ENCODE assay signal across 17 cellular contexts in the genomic region with DNA sequence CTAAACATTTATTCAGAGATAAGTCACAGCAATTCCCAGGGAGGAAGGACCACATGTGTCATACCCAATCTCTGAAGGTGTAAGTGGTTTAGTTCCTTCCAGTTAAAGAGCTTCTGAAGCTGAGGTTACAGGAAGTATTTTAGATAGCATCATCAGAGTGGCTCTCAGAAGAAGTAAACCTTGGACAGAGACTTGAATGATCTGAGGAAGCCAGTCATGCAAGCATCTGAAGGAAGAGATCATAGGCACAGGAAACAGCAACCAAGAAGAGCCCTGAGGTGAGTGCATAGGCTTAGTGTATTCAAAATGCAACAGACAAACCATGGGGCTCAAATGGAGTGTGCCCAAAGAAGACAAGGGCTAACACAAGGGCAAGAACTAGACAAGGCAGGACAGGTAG.
DNase-seq lines count a peak whose midpoint lies in the region; TF ChIP-seq lines count a peak whose summit lies in the region.
"Had no signal": no experiment of that assay in that cellular context is flagged by ENCODE, and none has a peak within 500 bp of the region (broad histone marks: within the 10 kb centered on the region; RNA-seq: fewer than 3 reads in every experiment).

No MANE protein-coding gene starts in this region.

- intact Hi-C loops in CD4-positive, alpha-beta memory T cell (cut with micrococcal nuclease): no loop called here
- intact Hi-C loops in prostate gland (cut with DNase I): no loop called here

- peaks cover 15% of the 10 kb centered on the region for H3K4me1 Mint-ChIP-seq in activated CD4-positive, alpha-beta T cell treated with anti-CD3 and anti-CD28 coated beads, Interleukin-2, amount 10 ng/mL, durations not matched to agents 7 days and 5 days
- peaks cover 11 to 15% (median 13%) of the 10 kb centered on the region in 4 donors for H3K4me1 Mint-ChIP-seq in CD4-positive, alpha-beta memory T cell
- H3K4me1 Mint-ChIP-seq: IgD-negative memory B cell had no signal

- POLR2A ChIA-PET in activated CD4-positive, alpha-beta T cell treated with anti-CD3 and anti-CD28 coated beads, Interleukin-2, amount 10 ng/mL, durations not matched to agents 7 days and 5 days (lab: Charles Lee): no interaction called here
- POLR2A ChIA-PET in CD4-positive, alpha-beta memory T cell (lab: Charles Lee; ENCODE audit: partially characterized antibody): no interaction called here

- no peaks in the 10 kb centered on the region for H3K4me1 ChIP-seq in CD4-positive, alpha-beta memory T cell (ENCODE audit: insufficient read depth, low read length)
- H3K4me1 ChIP-seq in prostate gland (replicated peaks): no peaks in the 10 kb centered on the region
- H3K4me1 ChIP-seq: Caco-2 had no signal

- H3K27me3 ChIP-seq in CD4-positive, alpha-beta memory T cell (ENCODE audit: insufficient read depth, low read length): no peaks in the 10 kb centered on the region
- H3K27me3 ChIP-seq in prostate gland (replicated peaks; ENCODE audit: insufficient read depth): no peaks in the 10 kb centered on the region

- no peaks in the 10 kb centered on the region for H3K9me3 Mint-ChIP-seq in activated CD4-positive, alpha-beta T cell treated with anti-CD3 and anti-CD28 coated beads, Interleukin-2, amount 10 ng/mL, durations not matched to agents 7 days and 5 days
- peaks cover 0 to 2% (median 0%) of the 10 kb centered on the region in 8 donors for H3K9me3 Mint-ChIP-seq in CD4-positive, alpha-beta memory T cell
- H3K9me3 Mint-ChIP-seq: IgD-negative memory B cell had no signal

- no peaks in the 10 kb centered on the region for H3K36me3 ChIP-seq in CD4-positive, alpha-beta memory T cell (ENCODE audit: insufficient read depth, low read length)
- no peaks in the 10 kb centered on the region for H3K36me3 ChIP-seq in prostate gland

- TF ChIP-seq POLR2A in prostate gland (IDR thresholded peaks at IDR 0.05): no peak

- H3K36me3 Mint-ChIP-seq in activated CD4-positive, alpha-beta T cell treated with anti-CD3 and anti-CD28 coated beads, Interleukin-2, amount 10 ng/mL, durations not matched to agents 7 days and 5 days (ENCODE audit: low read depth): peaks cover 3% of the 10 kb centered on the region
- peaks cover 47 to 72% of the 10 kb centered on the region in 2 donors for H3K36me3 Mint-ChIP-seq in CD4-positive, alpha-beta memory T cell

- H3K4me3 Mint-ChIP-seq in activated CD4-positive, alpha-beta T cell treated with anti-CD3 and anti-CD28 coated beads, Interleukin-2, amount 10 ng/mL, durations not matched to agents 7 days and 5 days: no peak overlapping the region
- no peak overlapping the region for H3K4me3 Mint-ChIP-seq in CD4-positive, alpha-beta memory T cell
- H3K4me3 Mint-ChIP-seq: IgD-negative memory B cell had no signal

- TF ChIP-seq CTCF in prostate gland (IDR thresholded peaks at IDR 0.05): no peak

- H3K27me3 Mint-ChIP-seq in activated CD4-positive, alpha-beta T cell treated with anti-CD3 and anti-CD28 coated beads, Interleukin-2, amount 10 ng/mL, durations not matched to agents 7 days and 5 days: no peaks in the 10 kb centered on the region
- H3K27me3 Mint-ChIP-seq in CD4-positive, alpha-beta memory T cell: no peaks in the 10 kb centered on the region
- H3K27me3 Mint-ChIP-seq: IgD-negative memory B cell had no signal

- DNase-seq in activated CD4-positive, alpha-beta T cell treated with anti-CD3 and anti-CD28 coated beads, Interleukin-2, amount 10 ng/mL, durations not matched to agents 7 days and 5 days: peak; percentile 38
- no peak for DNase-seq in activated CD4-positive, alpha-beta T cell treated with anti-CD3 and anti-CD28 coated beads for 48 hours
- peak in 3 of 5 donors; percentile 0 to 13 (median 1) for DNase-seq in CD4-positive, alpha-beta memory T cell
- DNase-seq in Jurkat, Clone E6-1 (ENCODE audit: low read depth, low spot score): peak; percentile 83
- DNase-seq in kidney tubule cell (ENCODE audit: low spot score) (peak; percentile 9), prostate gland (ENCODE audit: low spot score) (no peak), G401 (ENCODE audit: low spot score) (no peak), inferior parietal cortex (ENCODE audit: extremely low spot score) (no peak)
- DNase-seq: C1 segment of cervical spinal cord, Caco-2, GOT3, NCI-H1436 treated with DMSO at 0.1 percent for 48 hours, NCI-H2081 treated with DMSO at 0.1 percent for 48 hours, NCI-H2227 treated with DMSO at 0.1 percent for 48 hours, NCI-H526, RPMI8226 had no signal

- H3K27ac ChIP-seq in CD4-positive, alpha-beta memory T cell (ENCODE audit: low read depth, low read length): no peak overlapping the region
- H3K27ac ChIP-seq in prostate gland: no peak overlapping the region

- in situ Hi-C loops in G401 (cut with HindIII; ENCODE audit: low sequenced_read_pairs): no loop called here

- no peak overlapping the region for H3K4me3 ChIP-seq in CD4-positive, alpha-beta memory T cell (ENCODE audit: low read length in 2 of 2)
- H3K4me3 ChIP-seq in Jurkat, Clone E6-1 (ENCODE audit: low read length): no peak overlapping the region
- no peak overlapping the region for H3K4me3 ChIP-seq in prostate gland

- no peaks in the 10 kb centered on the region for H3K9me3 ChIP-seq in CD4-positive, alpha-beta memory T cell (ENCODE audit: control insufficient read depth in 1 of 2, low read length in 2 of 2)
- H3K9me3 ChIP-seq in prostate gland: no peaks in the 10 kb centered on the region
- H3K9me3 ChIP-seq: Caco-2 had no signal

- CTCF ChIA-PET in activated CD4-positive, alpha-beta T cell treated with anti-CD3 and anti-CD28 coated beads, Interleukin-2, amount 10 ng/mL, durations not matched to agents 7 days and 5 days (lab: Charles Lee): no interaction called here
- CTCF ChIA-PET in CD4-positive, alpha-beta memory T cell (lab: Charles Lee; ENCODE audit: partially characterized antibody): no interaction called here

- no peak overlapping the region for H3K27ac Mint-ChIP-seq in activated CD4-positive, alpha-beta T cell treated with anti-CD3 and anti-CD28 coated beads, Interleukin-2, amount 10 ng/mL, durations not matched to agents 7 days and 5 days
- H3K27ac Mint-ChIP-seq in CD4-positive, alpha-beta memory T cell: peak overlapping the region in 1 of 7 donors; percentile 24

Comparison
In these comparisons a context has a peak if more than half of its experiments do, and no peak if none do; other contexts are left out.
1. DNase-seq: peak in activated CD4-positive, alpha-beta T cell treated with anti-CD3 and anti-CD28 coated beads, Interleukin-2, amount 10 ng/mL, durations not matched to agents 7 days and 5 days (single experiment), CD4-positive, alpha-beta memory T cell (3 of 5), Jurkat, Clone E6-1 (single experiment) and kidney tubule cell (single experiment); none in activated CD4-positive, alpha-beta T cell treated with anti-CD3 and anti-CD28 coated beads for 48 hours (single experiment), prostate gland (single experiment), G401 (single experiment) and inferior parietal cortex (single experiment).